ENCODE assay signal across 34 cellular contexts in genomic region chr16:803751-804075, GRCh38. TPM values are rescaled to one million over a fixed set of nuclear protein-coding genes. Genes with fewer than 3 reads are reported as not detected.
"Had no signal": no experiment of that assay in that cellular context is flagged by ENCODE, and none has a peak within 500 bp of the region (broad histone marks: within the 10 kb centered on the region; RNA-seq: fewer than 3 reads in every experiment).

No MANE protein-coding gene starts in this region.

- FAIRE-seq: bronchial epithelial cell, TTC549 had no signal

- DNase-seq: activated B cell treated with CpG ODN at 0.5 μM for 24 hours; activated CD4-positive, alpha-beta memory T cell treated with anti-CD3 and anti-CD28 coated beads for 36 hours; activated CD4-positive, alpha-beta T cell treated with anti-CD3 and anti-CD28 coated beads for 4 hours; activated CD4-positive, alpha-beta T cell treated with anti-CD3 and anti-CD28 coated beads, Interleukin-2, amount 50 U/mL, for 1 hour; activated CD4-positive, alpha-beta T cell treated with anti-CD3 and anti-CD28 coated beads, Interleukin-2, amount 50 U/mL, for 4 hours; activated CD4-positive, CD25-positive, alpha-beta regulatory T cell treated with anti-CD3 and anti-CD28 coated beads, Interleukin-2, amount 50 U/mL, for 72 hours; activated CD8-positive, alpha-beta memory T cell treated with anti-CD3 and anti-CD28 coated beads, Interleukin-2, amount 50 U/mL, for 4 hours; activated CD8-positive, alpha-beta T cell treated with anti-CD3 and anti-CD28 coated beads for 36 hours; activated gamma-delta T cell; activated naive CD4-positive, alpha-beta T cell treated with anti-CD3 and anti-CD28 coated beads, Interleukin-2, amount 10 ng/mL, durations not matched to agents 7 days and 5 days; activated naive CD4-positive, alpha-beta T cell treated with Interleukin-2 at 50 U/mL for 16 hours; activated naive CD8-positive, alpha-beta T cell treated with anti-CD3 and anti-CD28 coated beads, Interleukin-2, amount 10 ng/mL, durations not matched to agents 7 days and 5 days; activated naive CD8-positive, alpha-beta T cell treated with anti-CD3 and anti-CD28 coated beads, Interleukin-2, amount 50 U/mL, for 24 hours; activated T-cell treated with anti-CD3 and anti-CD28 coated beads for 4 hours; activated T-cell treated with anti-CD3 and anti-CD28 coated beads, Interleukin-2, amount 50 U/mL, for 1 hour; activated T-cell treated with anti-CD3 and anti-CD28 coated beads, Interleukin-2, amount 50 U/mL, for 4 hours; activated T-cell treated with anti-CD3 and anti-CD28 coated beads, Interleukin-2, amount 50 U/mL, for 72 hours; amygdala; anterior cingulate cortex; caudate nucleus; cerebellar nuclear complex; T-helper 1 cell; T-helper 2 cell; T-helper 9 cell had no signal

- H3K4me3 ChIP-seq: ascending aorta, cardiac muscle cell had no signal

- H3K9me3 ChIP-seq: ascending aorta had no signal

- H3K36me3 ChIP-seq: ascending aorta, cardiac muscle cell had no signal

- ATAC-seq: activated CD8-positive, alpha-beta T cell treated with anti-CD3 and anti-CD28 coated beads for 36 hours; activated naive CD8-positive, alpha-beta T cell treated with anti-CD3 and anti-CD28 coated beads, Interleukin-2, amount 50 U/mL, for 24 hours; activated T-cell treated with anti-CD3 and anti-CD28 coated beads, Interleukin-2, amount 50 U/mL, for 4 hours; activated T-cell treated with anti-CD3 and anti-CD28 coated beads, Interleukin-2, amount 50 U/mL, for 72 hours; activated T-helper 17 cell treated with anti-CD3 and anti-CD28 coated beads, Interleukin-2, amount 50 U/mL, for 72 hours had no signal

- H3K27ac ChIP-seq: ascending aorta, cardiac muscle cell, VCaP had no signal

RNA-seq across cellular contexts. Expression of gene GNG13, which starts 3.2 kb away (rescaled TPM):
- total RNA-seq: activated B cell treated with CpG ODN at 0.5 μM for 24 hours; activated CD4-positive, alpha-beta memory T cell treated with anti-CD3 and anti-CD28 coated beads for 36 hours; activated CD4-positive, alpha-beta T cell treated with anti-CD3 and anti-CD28 coated beads, Interleukin-2, amount 10 ng/mL, durations not matched to agents 24 days and 14 days; activated CD8-positive, alpha-beta memory T cell treated with anti-CD3 and anti-CD28 coated beads for 36 hours; activated CD8-positive, alpha-beta T cell treated with anti-CD3 and anti-CD28 coated beads for 36 hours; activated naive CD8-positive, alpha-beta T cell treated with anti-CD3 and anti-CD28 coated beads, Interleukin-2, amount 10 ng/mL, durations not matched to agents 7 days and 5 days; activated T-cell treated with anti-CD3 and anti-CD28 coated beads, Interleukin-2, amount 50 U/mL, for 4 hours; activated T-cell treated with anti-CD3 and anti-CD28 coated beads, Interleukin-2, amount 50 U/mL, for 72 hours; activated T-helper 1 cell treated with anti-CD3 and anti-CD28 coated beads, Interleukin-12 subunit alpha, Interleukin-12 subunit beta, Interleukin-2, Interleukin-4 antibody, amounts not matched to agents 30 ng/mL and 10 ng/mL and 1 ng/mL, durations not matched to agents 14 hours and 24 hours and 36 hours; activated T-helper 17 cell treated with anti-CD3 and anti-CD28 coated beads, Interleukin-2, amount 50 U/mL, for 72 hours; ascending aorta; bronchial epithelial cell; cardiac muscle cell had no signal
- polyA plus RNA-seq: adipose tissue had no signal

RNA-seq across cellular contexts. Expression of gene MSLN, which starts 43.2 kb away (rescaled TPM):
- total RNA-seq: activated B cell treated with CpG ODN at 0.5 μM for 24 hours; activated CD4-positive, alpha-beta memory T cell treated with anti-CD3 and anti-CD28 coated beads for 36 hours; activated CD4-positive, alpha-beta T cell treated with anti-CD3 and anti-CD28 coated beads, Interleukin-2, amount 10 ng/mL, durations not matched to agents 24 days and 14 days; activated CD8-positive, alpha-beta memory T cell treated with anti-CD3 and anti-CD28 coated beads for 36 hours; activated CD8-positive, alpha-beta T cell treated with anti-CD3 and anti-CD28 coated beads for 36 hours; activated naive CD8-positive, alpha-beta T cell treated with anti-CD3 and anti-CD28 coated beads, Interleukin-2, amount 10 ng/mL, durations not matched to agents 7 days and 5 days; activated T-cell treated with anti-CD3 and anti-CD28 coated beads, Interleukin-2, amount 50 U/mL, for 72 hours; activated T-helper 1 cell treated with anti-CD3 and anti-CD28 coated beads, Interleukin-12 subunit alpha, Interleukin-12 subunit beta, Interleukin-2, Interleukin-4 antibody, amounts not matched to agents 30 ng/mL and 10 ng/mL and 1 ng/mL, durations not matched to agents 14 hours and 24 hours and 36 hours; activated T-helper 17 cell treated with anti-CD3 and anti-CD28 coated beads, Interleukin-2, amount 50 U/mL, for 72 hours had no signal
- polyA plus RNA-seq: cardiac muscle cell had no signal
